In the genomic region with DNA sequence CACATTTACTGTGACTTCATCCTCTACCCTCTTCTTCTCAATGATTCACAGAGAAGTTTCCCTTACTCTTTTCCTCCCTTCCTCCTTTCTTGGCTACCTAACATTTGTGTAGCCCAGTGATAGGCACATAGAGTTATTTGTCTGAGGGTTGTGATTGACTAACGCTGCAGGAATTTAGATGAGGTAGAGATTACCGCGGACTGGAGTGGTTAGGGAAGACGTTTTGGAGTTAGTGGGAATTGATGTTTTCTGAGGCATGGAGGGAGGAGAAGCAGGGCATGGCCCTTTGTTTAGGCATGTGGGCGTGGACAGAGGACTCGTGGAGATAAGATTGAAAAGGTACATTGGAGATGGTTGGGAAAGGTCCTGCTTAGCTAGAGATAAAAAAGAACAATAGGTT, we compare ENCODE assay signal across 21 cellular contexts.
DNase-seq lines count a peak whose midpoint lies in the region; ATAC-seq, FAIRE-seq and TF ChIP-seq lines count a peak whose summit lies in the region.
"Had no signal": no experiment of that assay in that cellular context is flagged by ENCODE, and none has a peak within 500 bp of the region (broad histone marks: within the 10 kb centered on the region; RNA-seq: fewer than 3 reads in every experiment).

No MANE protein-coding gene starts in this region.

- H3K9ac ChIP-seq in mesendoderm (ENCODE audit: low read length) = no peak overlapping the region

- no peaks in the 10 kb centered on the region for H3K79me2 ChIP-seq in mesendoderm (ENCODE audit: control insufficient read depth, insufficient read depth, low read length)

- no peaks in the 10 kb centered on the region for H3K36me3 Mint-ChIP-seq in endothelial cell (ENCODE audit: low read depth, unreplicated experiment)
- H3K36me3 Mint-ChIP-seq: CD8-positive, alpha-beta T cell had no signal

- H3K4me3 ChIP-seq in bronchial epithelial cell (ENCODE audit: low read depth, low read length) (no peak overlapping the region), mesendoderm (ENCODE audit: low read length) (no peak overlapping the region), foreskin fibroblast (ENCODE audit: low read depth in 1 of 2, low read length in 2 of 2) (no peak overlapping the region)
- H3K4me3 ChIP-seq: SJCRH30 had no signal

- H3K9me3 Mint-ChIP-seq in endothelial cell (ENCODE audit: unreplicated experiment) = no peaks in the 10 kb centered on the region
- H3K9me3 Mint-ChIP-seq: CD8-positive, alpha-beta T cell; H9 had no signal

- no peak overlapping the region for H3K27ac Mint-ChIP-seq in endothelial cell (ENCODE audit: unreplicated experiment)
- H3K27ac Mint-ChIP-seq: CD8-positive, alpha-beta T cell had no signal

- no peak overlapping the region for H3K4ac ChIP-seq in mesendoderm (ENCODE audit: low read depth, low read length)

- H3K36me3 ChIP-seq in bronchial epithelial cell (ENCODE audit: control insufficient read depth, insufficient read depth, low read length) (no peaks in the 10 kb centered on the region), mesendoderm (ENCODE audit: control insufficient read depth, insufficient read depth, low read length) (no peaks in the 10 kb centered on the region)
- H3K36me3 ChIP-seq: SJCRH30 had no signal

- no peak overlapping the region for H2BK120ac ChIP-seq in mesendoderm (ENCODE audit: low read depth, low read length)

- no peak for TF ChIP-seq CTCF in bronchial epithelial cell (IDR thresholded peaks at IDR 0.05; ENCODE audit: insufficient read depth, low read length, severe bottlenecking)
- no peak for TF ChIP-seq CTCF in omental fat pad (IDR thresholded peaks at IDR 0.05)
- TF ChIP-seq CTCF in endothelial cell (IDR thresholded peaks at IDR 0.05; ENCODE audit: unreplicated experiment) = no peak
- TF ChIP-seq CTCF in foreskin fibroblast (IDR thresholded peaks at IDR 0.05; ENCODE audit: low read depth, low read length) = no peak

- H3K27me3 ChIP-seq in bronchial epithelial cell (ENCODE audit: control insufficient read depth, insufficient read depth, low read length) = no peaks in the 10 kb centered on the region
- H3K27me3 ChIP-seq in mesendoderm (ENCODE audit: insufficient read depth, low read length, poor library complexity) = no peaks in the 10 kb centered on the region
- H3K27me3 ChIP-seq: SJCRH30 had no signal

- no peak for FAIRE-seq in bronchial epithelial cell (lab: Jason Lieb, UNC)

- DNase-seq in EL = peak; percentile 23
- DNase-seq in NCI-H226 = peak; percentile 76
- DNase-seq in bronchial epithelial cell (ENCODE audit: low read depth) = peak; percentile 3
- peak; percentile 54 for DNase-seq in mesendoderm
- no peak for DNase-seq in omental fat pad (ENCODE audit: low spot score)
- no peak for DNase-seq in HT-29 (ENCODE audit: low spot score)
- no peak for DNase-seq in endothelial cell (ENCODE audit: low spot score)
- DNase-seq in foreskin fibroblast = no peak
- DNase-seq: 8988T; AML-193; C1 segment of cervical spinal cord; CD8-positive, alpha-beta T cell; H9; MV-4-11; NCI-H1105 treated with DMSO at 0.1 percent for 48 hours; NCI-H2029 treated with DMSO at 0.1 percent for 48 hours; NCI-H2171; NCI-H524 treated with DMSO at 0.1 percent for 48 hours; NCI-H82 had no signal

- H3K27me3 Mint-ChIP-seq in endothelial cell (ENCODE audit: unreplicated experiment) = peaks cover 6% of the 10 kb centered on the region

- H3K4me3 Mint-ChIP-seq in endothelial cell (ENCODE audit: unreplicated experiment) = no peak overlapping the region
- H3K4me3 Mint-ChIP-seq: CD8-positive, alpha-beta T cell; H9 had no signal

- H3K4me1 ChIP-seq in mesendoderm (ENCODE audit: control insufficient read depth, low read depth, low read length) = no peaks in the 10 kb centered on the region
- H3K4me1 ChIP-seq: SJCRH30 had no signal

- no peak overlapping the region for H2BK15ac ChIP-seq in mesendoderm (replicated peaks; ENCODE audit: low read depth)

- no peak overlapping the region for H2BK5ac ChIP-seq in mesendoderm (ENCODE audit: low read length)

- no peaks in the 10 kb centered on the region for H3K79me1 ChIP-seq in mesendoderm (ENCODE audit: low read length)

- no peak overlapping the region for H2AK5ac ChIP-seq in mesendoderm (ENCODE audit: low read length)

- H3K56ac ChIP-seq in mesendoderm (ENCODE audit: low read length) = no peak overlapping the region

- H4K8ac ChIP-seq in mesendoderm (ENCODE audit: low read depth, low read length) = no peak overlapping the region

- no peak overlapping the region for H3K18ac ChIP-seq in mesendoderm (ENCODE audit: low read length)

- ATAC-seq in omental fat pad (ENCODE audit: low FRiP score) = no peak
- ATAC-seq: CD8-positive, alpha-beta T cell; Panc1 had no signal

- no peak overlapping the region for H3K27ac ChIP-seq in mesendoderm (ENCODE audit: low read depth, low read length)
- H3K27ac ChIP-seq: SJCRH30 had no signal

- H3K4me2 ChIP-seq in mesendoderm (ENCODE audit: low read length) = no peak overlapping the region

- no peak overlapping the region for H4K5ac ChIP-seq in mesendoderm (ENCODE audit: low read length)

- H3K4me1 Mint-ChIP-seq in endothelial cell (ENCODE audit: unreplicated experiment) = peaks cover 17% of the 10 kb centered on the region

- WGBS in mesendoderm (ENCODE audit: extremely low coverage, insufficient coverage, low lambda C conversion rate) = no CpG with 5 or more reads among the region's 6 CpGs

- H3K23ac ChIP-seq in mesendoderm (ENCODE audit: low read length) = no peak overlapping the region

Comparison
In these comparisons a context has a peak if more than half of its experiments do, and no peak if none do; other contexts are left out.
1. DNase-seq: peak in EL (single experiment), NCI-H226 (single experiment), bronchial epithelial cell (single experiment) and mesendoderm (single experiment); none in omental fat pad (single experiment), HT-29 (single experiment), endothelial cell (single experiment) and foreskin fibroblast (0 of 2).